Comparison of ENCODE assay signal across 1 cellular context in genomic region chr17:10109146-10109545, GRCh38.
A peak's percentile ranks its signal among the peaks of the same experiment; 100 is the strongest.
TF ChIP-seq lines count a peak whose summit lies in the region.

No MANE protein-coding gene starts in this region.

TF ChIP-seq in HEK293, 187 proteins besides CTCF, POLR2A, EP300 and RAD21 (continued from another document):
- TF ChIP-seq ZNF174 (tag by site-specific recombination; IDR thresholded peaks at IDR 0.05) (no peak), ZNF843 (tag by site-specific recombination; IDR thresholded peaks at IDR 0.05) (peak; percentile 79), GFI1B (tag by site-specific recombination; IDR thresholded peaks at IDR 0.05) (no peak), ZNF324 (tag by site-specific recombination; IDR thresholded peaks at IDR 0.05) (no peak), ZNF341 (tag by site-specific recombination; IDR thresholded peaks at IDR 0.05; ENCODE audit: low read depth) (no peak), ZNF48 (tag by site-specific recombination; IDR thresholded peaks at IDR 0.05) (no peak), ZNF221 (tag by site-specific recombination; IDR thresholded peaks at IDR 0.05; ENCODE audit: borderline replicate concordance) (no peak), ZNF473 (tag by site-specific recombination; IDR thresholded peaks at IDR 0.05) (no peak), HOXC10 (CRISPR knock-in tag; IDR thresholded peaks at IDR 0.05) (no peak), EGR2 (tag by site-specific recombination; IDR thresholded peaks at IDR 0.05; ENCODE audit: low read depth) (no peak), SP3 (tag by site-specific recombination; IDR thresholded peaks at IDR 0.05) (no peak), ZNF658 (tag by site-specific recombination; IDR thresholded peaks at IDR 0.05) (no peak), ZNF311 (tag by site-specific recombination; IDR thresholded peaks at IDR 0.05; ENCODE audit: borderline replicate concordance) (no peak)
